In genomic region chr16:31458073-31458834, GRCh38 we compare ENCODE assay signal across 8 cellular contexts. TPM values are rescaled to one million over a fixed set of nuclear protein-coding genes. Genes with fewer than 3 reads are reported as not detected.
DNase-seq lines count a peak whose midpoint lies in the region; ATAC-seq and TF ChIP-seq lines count a peak whose summit lies in the region.

No MANE protein-coding gene starts in this region.

- H3K27me3 ChIP-seq in CD4-positive, alpha-beta memory T cell (ENCODE audit: insufficient read depth, low read length) = no peaks in the 10 kb centered on the region

- peak overlapping the region; percentile 91 to 95 (median 94) for H3K4me3 Mint-ChIP-seq in CD4-positive, alpha-beta memory T cell
- peak overlapping the region; percentile 91 for H3K4me3 Mint-ChIP-seq in activated B cell treated with CpG ODN at 0.5 μM for 24 hours
- peak overlapping the region; percentile 89 for H3K4me3 Mint-ChIP-seq in dendritic cell treated with granulocyte-macrophage colony-stimulating factor and Interleukin-4, amounts not matched to agents 40 ng/mL and 50 ng/mL, for 4 days

- H3K36me3 ChIP-seq in CD4-positive, alpha-beta memory T cell (ENCODE audit: insufficient read depth, low read length) = no peaks in the 10 kb centered on the region

- CTCF ChIA-PET in CD4-positive, alpha-beta memory T cell (lab: Charles Lee; ENCODE audit: partially characterized antibody) = interaction anchor here (0.7 to 5.3 kb wide), 14 partner anchors 14 to 518 kb away, joined by 3 to 36 read pairs (median 6); partner anchors contain the start of genes RUSF1, ZNF267 and ZNF843
- CTCF ChIA-PET in activated B cell treated with CpG ODN at 0.5 μM for 24 hours (lab: Charles Lee) = interaction anchor here (1.0 to 1.3 kb wide), 4 partner anchors 13 to 474 kb away, joined by 3 to 4 read pairs (median 4); partner anchors contain the start of gene ZNF267

- intact Hi-C loops in CD4-positive, alpha-beta memory T cell (cut with micrococcal nuclease) = loop anchor here (2.0 to 5.0 kb wide), 4 partner anchors 15 to 799 kb away; partner anchors contain the start of genes FBRS and ZNF843
- intact Hi-C loops in activated B cell treated with CpG ODN at 0.5 μM for 24 hours (cut with micrococcal nuclease) = loop anchor here (2.0 to 5.0 kb wide), 4 partner anchors 15 to 341 kb away; partner anchors contain the start of genes KAT8 and ZNF843
- intact Hi-C loops in dendritic cell treated with granulocyte-macrophage colony-stimulating factor and Interleukin-4, amounts not matched to agents 40 ng/mL and 50 ng/mL, for 4 days (cut with micrococcal nuclease) = no loop called here

- peak; percentile 57 to 80 (median 58) for DNase-seq in CD4-positive, alpha-beta memory T cell
- DNase-seq in M059J (ENCODE audit: low read depth) (peak; percentile 69), activated B cell treated with CpG ODN at 0.5 μM for 24 hours (peak; percentile 45), medulla oblongata (ENCODE audit: extremely low spot score) (peak; percentile 33), occipital lobe (lab: John Stamatoyannopoulos, UW) (no peak)
- peak; percentile 65 for DNase-seq in stimulated activated naive CD8-positive, alpha-beta T cell treated with anti-CD3 and anti-CD28 coated beads, Interleukin-15, Interleukin-2, amounts not matched to agents 100 U/mL and 50 U/mL, for 24 hours

- H3K4me1 Mint-ChIP-seq in CD4-positive, alpha-beta memory T cell = peaks cover 28 to 63% (median 41%) of the 10 kb centered on the region in 4 donors
- H3K4me1 Mint-ChIP-seq in activated B cell treated with CpG ODN at 0.5 μM for 24 hours = peaks cover 54% of the 10 kb centered on the region
- H3K4me1 Mint-ChIP-seq in dendritic cell treated with granulocyte-macrophage colony-stimulating factor and Interleukin-4, amounts not matched to agents 40 ng/mL and 50 ng/mL, for 4 days (ENCODE audit: low read depth) = peaks cover 60% of the 10 kb centered on the region

- H3K9me3 Mint-ChIP-seq in CD4-positive, alpha-beta memory T cell = peaks cover 0 to 4% (median 0%) of the 10 kb centered on the region in 8 donors
- H3K9me3 Mint-ChIP-seq in activated B cell treated with CpG ODN at 0.5 μM for 24 hours = no peaks in the 10 kb centered on the region
- H3K9me3 Mint-ChIP-seq in dendritic cell treated with granulocyte-macrophage colony-stimulating factor and Interleukin-4, amounts not matched to agents 40 ng/mL and 50 ng/mL, for 4 days = no peaks in the 10 kb centered on the region

- no peaks in the 10 kb centered on the region for H3K27me3 Mint-ChIP-seq in CD4-positive, alpha-beta memory T cell
- no peaks in the 10 kb centered on the region for H3K27me3 Mint-ChIP-seq in activated B cell treated with CpG ODN at 0.5 μM for 24 hours
- no peaks in the 10 kb centered on the region for H3K27me3 Mint-ChIP-seq in dendritic cell treated with granulocyte-macrophage colony-stimulating factor and Interleukin-4, amounts not matched to agents 40 ng/mL and 50 ng/mL, for 4 days

- peak overlapping the region; percentile 92 to 98 (median 95) for H3K27ac Mint-ChIP-seq in CD4-positive, alpha-beta memory T cell
- peak overlapping the region; percentile 98 for H3K27ac Mint-ChIP-seq in activated B cell treated with CpG ODN at 0.5 μM for 24 hours
- peak overlapping the region; percentile 99 for H3K27ac Mint-ChIP-seq in dendritic cell treated with granulocyte-macrophage colony-stimulating factor and Interleukin-4, amounts not matched to agents 40 ng/mL and 50 ng/mL, for 4 days

- no peak for TF ChIP-seq CTCF in activated B cell treated with CpG ODN at 0.5 μM for 24 hours (IDR thresholded peaks at IDR 0.05)

- peak overlapping the region; percentile 79 to 95 for H3K4me3 ChIP-seq in CD4-positive, alpha-beta memory T cell (ENCODE audit: low read length in 2 of 2)

- POLR2A ChIA-PET in CD4-positive, alpha-beta memory T cell (lab: Charles Lee; ENCODE audit: partially characterized antibody) = interaction anchor here (0.8 to 4.2 kb wide), 24 partner anchors 7 to 583 kb away, joined by 3 to 72 read pairs (median 11); partner anchors contain the start of genes COX6A2, FUS, KAT8 and PYCARD
- POLR2A ChIA-PET in activated B cell treated with CpG ODN at 0.5 μM for 24 hours (lab: Charles Lee) = interaction anchor here (0.6 to 3.7 kb wide), 28 partner anchors 11 to 1274 kb away, joined by 3 to 35 read pairs (median 5); partner anchors contain the start of genes FUS, KAT8, PHKG2 and PRR14

- H3K4me1 ChIP-seq in CD4-positive, alpha-beta memory T cell (ENCODE audit: insufficient read depth, low read length) = peaks cover 53% of the 10 kb centered on the region

- ATAC-seq in GM19455 (IDR thresholded peaks at IDR 0.05; ENCODE audit: unreplicated experiment) = peak; percentile 5
- ATAC-seq in activated B cell treated with CpG ODN at 0.5 μM for 24 hours (ENCODE audit: low read depth) = no peak
- no peak for ATAC-seq in stimulated activated naive CD8-positive, alpha-beta T cell treated with anti-CD3 and anti-CD28 coated beads, Interleukin-15, Interleukin-2, amounts not matched to agents 100 U/mL and 50 U/mL, for 24 hours

- H3K27ac ChIP-seq in CD4-positive, alpha-beta memory T cell (ENCODE audit: low read depth, low read length) = peak overlapping the region; percentile 99

- peaks cover 5 to 16% of the 10 kb centered on the region in 2 donors for H3K36me3 Mint-ChIP-seq in CD4-positive, alpha-beta memory T cell
- peaks cover 24% of the 10 kb centered on the region for H3K36me3 Mint-ChIP-seq in activated B cell treated with CpG ODN at 0.5 μM for 24 hours (ENCODE audit: low read depth)
- peaks cover 40% of the 10 kb centered on the region for H3K36me3 Mint-ChIP-seq in dendritic cell treated with granulocyte-macrophage colony-stimulating factor and Interleukin-4, amounts not matched to agents 40 ng/mL and 50 ng/mL, for 4 days (ENCODE audit: low read depth)

- H3K9me3 ChIP-seq in CD4-positive, alpha-beta memory T cell (ENCODE audit: control insufficient read depth in 1 of 2, low read length in 2 of 2) = no peaks in the 10 kb centered on the region

RNA-seq across cellular contexts. Expression of gene ARMC5, which starts 1.0 kb away (rescaled TPM):
- 1 to 10 TPM; 6.5 to 7.0 TPM for total RNA-seq in CD4-positive, alpha-beta memory T cell
- 1 to 10 TPM; 4.3 to 6.1 TPM for polyA plus RNA-seq in CD4-positive, alpha-beta memory T cell
- 8.6 and 17.7 TPM in 2 replicates for total RNA-seq in M059J (2014; rRNA removed; shearing (Covaris generic))
- total RNA-seq in activated B cell treated with CpG ODN at 0.5 μM for 24 hours = 10.9 TPM in 2 replicates
- total RNA-seq in occipital lobe = 8.4 TPM

RNA-seq across cellular contexts. Expression of gene TGFB1I1, which starts 13.7 kb away (rescaled TPM):
- under 1 TPM; 0.42 to 0.49 TPM for total RNA-seq in CD4-positive, alpha-beta memory T cell
- polyA plus RNA-seq in CD4-positive, alpha-beta memory T cell = under 1 TPM in 1 of 2 donors, not detected in 1; 0.57 TPM
- 32.8 and 37.5 TPM in 2 replicates for total RNA-seq in M059J (2014; rRNA removed; shearing (Covaris generic))
- total RNA-seq in activated B cell treated with CpG ODN at 0.5 μM for 24 hours (1.4 and 2.6 TPM in 2 replicates), occipital lobe (3.7 TPM)

RNA-seq across cellular contexts. Expression of gene ZNF843, which starts 15.7 kb away (rescaled TPM):
- under 1 TPM; 0.19 to 0.23 TPM for total RNA-seq in CD4-positive, alpha-beta memory T cell
- polyA plus RNA-seq in CD4-positive, alpha-beta memory T cell = not detected
- 0.25 TPM in 1 of 2 replicates, not detected in the other for total RNA-seq in M059J (2014; rRNA removed; shearing (Covaris generic))
- total RNA-seq in activated B cell treated with CpG ODN at 0.5 μM for 24 hours (0.10 and 0.11 TPM in 2 replicates), occipital lobe (0.94 TPM)

RNA-seq across cellular contexts. Expression of gene SLC5A2, which starts 24.7 kb away (rescaled TPM):
- total RNA-seq in CD4-positive, alpha-beta memory T cell = 1 to 10 TPM; 2.8 to 4.5 TPM
- 1 to 10 TPM in 1 of 2 donors, under 1 TPM in 1; 0.12 to 2.8 TPM for polyA plus RNA-seq in CD4-positive, alpha-beta memory T cell
- 0.10 TPM in 1 of 2 replicates, not detected in the other for total RNA-seq in M059J (2014; rRNA removed; shearing (Covaris generic))
- total RNA-seq in activated B cell treated with CpG ODN at 0.5 μM for 24 hours (not detected in 2 replicates), occipital lobe (0.62 TPM)

RNA-seq across cellular contexts. Expression of gene COX6A2, which starts 30.1 kb away (rescaled TPM):
- total RNA-seq in CD4-positive, alpha-beta memory T cell = not detected
- polyA plus RNA-seq in CD4-positive, alpha-beta memory T cell = not detected
- total RNA-seq in M059J (2014; rRNA removed; shearing (Covaris generic)) = not detected in 2 replicates
- not detected in 2 replicates for total RNA-seq in activated B cell treated with CpG ODN at 0.5 μM for 24 hours
- total RNA-seq in occipital lobe = not detected
